In genomic region chr3:13051581-13051980, GRCh38 we compare ENCODE assay signal across 23 cellular contexts.
"Had no signal": no experiment of that assay in that cellular context is flagged by ENCODE, and none has a peak within 500 bp of the region (broad histone marks: within the 10 kb centered on the region; RNA-seq: fewer than 3 reads in every experiment).

No MANE protein-coding gene starts in this region.

- H3K9me3 Mint-ChIP-seq: effector memory CD8-positive, alpha-beta T cell; naive thymus-derived CD8-positive, alpha-beta T cell; stimulated activated effector memory CD8-positive, alpha-beta T cell treated with anti-CD3 and anti-CD28 coated beads, Interleukin-12 subunit alpha, Interleukin-12 subunit beta, amount 100 ng/mL, for 72 hours; type B pancreatic cell had no signal

- H2AFZ ChIP-seq: parathyroid adenoma had no signal

- DNase-seq: cortex of kidney; effector memory CD8-positive, alpha-beta T cell; erythroblast; esophagus squamous epithelium; foreskin melanocyte; glutamatergic neuron; heart right ventricle; left cardiac atrium; mammary epithelial cell; naive thymus-derived CD8-positive, alpha-beta T cell; stimulated activated CD4-positive, alpha-beta T cell treated with anti-CD3 and anti-CD28 coated beads, Interleukin-2, amount 100 ng/mL, for 24 hours; stimulated activated CD4-positive, alpha-beta T cell treated with anti-CD3 and anti-CD28 coated beads, Interleukin-4, amount 100 ng/mL, for 24 hours; stimulated activated naive CD4-positive, alpha-beta T cell treated with Interleukin-2 at 50 U/mL for 16 hours; testis; tibial artery had no signal

- H3K27me3 ChIP-seq: esophagus squamous epithelium, heart right ventricle, left lung, testis, tibial artery had no signal

- H3K4me3 Mint-ChIP-seq: effector memory CD8-positive, alpha-beta T cell; naive thymus-derived CD8-positive, alpha-beta T cell; stimulated activated effector memory CD8-positive, alpha-beta T cell treated with anti-CD3 and anti-CD28 coated beads, Interleukin-12 subunit alpha, Interleukin-12 subunit beta, amount 100 ng/mL, for 72 hours; type B pancreatic cell had no signal

- H3K27ac Mint-ChIP-seq: progenitor cell of endocrine pancreas; stimulated activated effector memory CD8-positive, alpha-beta T cell treated with anti-CD3 and anti-CD28 coated beads, Interleukin-12 subunit alpha, Interleukin-12 subunit beta, amount 100 ng/mL, for 72 hours; type B pancreatic cell had no signal

- H3K36me3 ChIP-seq: esophagus squamous epithelium, heart right ventricle, left lung, tibial artery had no signal

- H3K4me1 ChIP-seq: esophagus squamous epithelium, parathyroid adenoma had no signal

- H3K36me3 Mint-ChIP-seq: naive thymus-derived CD8-positive, alpha-beta T cell; stimulated activated effector memory CD8-positive, alpha-beta T cell treated with anti-CD3 and anti-CD28 coated beads, Interleukin-12 subunit alpha, Interleukin-12 subunit beta, amount 100 ng/mL, for 72 hours; type B pancreatic cell had no signal

- ATAC-seq: effector memory CD8-positive, alpha-beta T cell; heart right ventricle; naive thymus-derived CD8-positive, alpha-beta T cell; sciatic nerve; stimulated activated effector memory CD8-positive, alpha-beta T cell treated with anti-CD3 and anti-CD28 coated beads, Interleukin-12 subunit alpha, Interleukin-12 subunit beta, amount 100 ng/mL, for 72 hours had no signal

- H3K4me3 ChIP-seq: esophagus squamous epithelium, heart right ventricle, left lung, testis, tibial artery had no signal

- H3K27ac ChIP-seq: esophagus squamous epithelium, heart right ventricle, left lung, parathyroid adenoma, testis, tibial artery had no signal

- H3K9me3 ChIP-seq: esophagus squamous epithelium, heart right ventricle, left lung, testis, tibial artery had no signal

- H3K9ac ChIP-seq: parathyroid adenoma had no signal

- H3K79me2 ChIP-seq: parathyroid adenoma had no signal

- FAIRE-seq: endometrium, islet of Langerhans had no signal

- H3K27me3 Mint-ChIP-seq: effector memory CD8-positive, alpha-beta T cell had no signal
